ENCODE assay signal across 8 cellular contexts in the genomic region with DNA sequence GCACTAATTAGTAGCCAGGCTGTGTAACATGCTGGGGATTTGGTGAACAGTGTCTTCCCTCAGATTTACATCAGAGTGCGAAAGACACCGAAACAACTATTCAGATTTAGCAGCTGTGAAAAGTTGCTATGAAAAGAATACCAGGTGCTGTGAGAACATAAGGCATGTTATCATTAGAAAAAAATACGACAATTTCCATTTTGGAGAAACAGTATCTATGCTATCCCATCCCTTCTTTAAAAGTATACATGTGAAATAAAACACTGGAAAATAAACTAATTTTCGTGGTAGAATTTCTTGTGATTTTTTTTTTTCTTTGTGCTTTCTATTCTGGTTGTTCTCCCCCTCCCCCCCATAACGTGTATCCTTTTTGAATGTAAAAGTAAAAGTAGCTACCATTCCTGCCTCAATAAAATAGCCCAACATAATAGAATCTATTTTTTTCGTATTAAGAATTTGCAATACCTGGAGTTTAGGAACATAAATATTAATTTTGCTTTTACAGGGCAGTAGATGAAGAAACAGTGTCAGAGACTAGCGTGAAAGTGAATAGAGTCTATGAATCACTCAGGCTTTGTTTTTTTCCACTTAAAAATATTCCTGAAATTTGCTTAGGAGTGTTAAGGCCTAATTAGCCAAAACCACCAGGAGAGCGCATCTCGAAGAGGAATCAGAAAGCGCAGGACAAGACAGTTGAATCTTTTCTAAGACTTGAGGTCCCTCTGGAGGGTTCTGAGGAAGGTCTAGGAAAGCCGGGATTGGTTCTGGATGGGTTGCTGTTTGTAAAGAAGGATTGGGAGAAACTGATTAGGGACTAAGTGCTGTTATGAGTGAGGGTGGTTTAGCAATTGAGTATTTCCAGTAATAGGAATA. TPM values are rescaled to one million over a fixed set of nuclear protein-coding genes. Genes with fewer than 3 reads are reported as not detected.
DNase-seq lines count a peak whose midpoint lies in the region; ATAC-seq and TF ChIP-seq lines count a peak whose summit lies in the region.

No MANE protein-coding gene starts in this region.

- H3K36me3 ChIP-seq in liver (ENCODE audit: control insufficient read depth in 4 of 4, insufficient read depth in 3 of 4, low read depth in 1 of 4, low read length in 3 of 4) (peaks cover 0 to 9% (median 4%) of the 10 kb centered on the region in 4 donors), upper lobe of right lung (peaks cover 7% of the 10 kb centered on the region)

- H3K27ac ChIP-seq in liver (ENCODE audit: low read depth in 1 of 2, low read length in 2 of 2) (peak overlapping the region; percentile 91 to 92), upper lobe of right lung (peak overlapping the region; percentile 87)

- H3K4me1 Mint-ChIP-seq in activated naive CD8-positive, alpha-beta T cell treated with anti-CD3 and anti-CD28 coated beads for 36 hours, result peaks cover 58% of the 10 kb centered on the region

- peaks cover 20% of the 10 kb centered on the region for H3K36me3 Mint-ChIP-seq in activated naive CD8-positive, alpha-beta T cell treated with anti-CD3 and anti-CD28 coated beads for 36 hours

- DNase-seq in GM12865 (ENCODE audit: low read depth) (no peak), upper lobe of right lung (no peak), NCI-H1694 treated with DMSO at 0.1 percent for 48 hours (lab: John Stamatoyannopoulos, UW) (no peak)
- no peak for DNase-seq in activated naive CD8-positive, alpha-beta T cell treated with anti-CD3 and anti-CD28 coated beads for 36 hours

- peak overlapping the region; percentile 95 for H3K4me3 Mint-ChIP-seq in activated naive CD8-positive, alpha-beta T cell treated with anti-CD3 and anti-CD28 coated beads for 36 hours

- ATAC-seq in HG03095 (IDR thresholded peaks at IDR 0.05; ENCODE audit: unreplicated experiment) (peak; percentile 34), upper lobe of right lung (no peak), GM18868 (IDR thresholded peaks at IDR 0.05; ENCODE audit: unreplicated experiment) (no peak), HG03039 (IDR thresholded peaks at IDR 0.05; ENCODE audit: unreplicated experiment) (no peak)

- H3K27me3 Mint-ChIP-seq in activated naive CD8-positive, alpha-beta T cell treated with anti-CD3 and anti-CD28 coated beads for 36 hours, result no peaks in the 10 kb centered on the region

- H3K9me3 Mint-ChIP-seq in activated naive CD8-positive, alpha-beta T cell treated with anti-CD3 and anti-CD28 coated beads for 36 hours, result no peaks in the 10 kb centered on the region

- H3K27ac Mint-ChIP-seq in activated naive CD8-positive, alpha-beta T cell treated with anti-CD3 and anti-CD28 coated beads for 36 hours, result peak overlapping the region; percentile 92

- H3K4me1 ChIP-seq in liver (ENCODE audit: control insufficient read depth in 4 of 4, insufficient read depth in 4 of 4, low read length in 3 of 4) (peaks cover 5 to 19% (median 12%) of the 10 kb centered on the region in 4 donors), upper lobe of right lung (peaks cover 30% of the 10 kb centered on the region)

- no peak for TF ChIP-seq CTCF in GM12865 (IDR thresholded peaks at IDR 0.05; ENCODE audit: insufficient read depth, low read depth, low read length, missing control alignments)
- TF ChIP-seq CTCF in liver (IDR thresholded peaks at IDR 0.05; ENCODE audit: low read depth, low read length, missing input control), result no peak
- no peak for TF ChIP-seq CTCF in upper lobe of right lung (IDR thresholded peaks at IDR 0.05)

- no peak for TF ChIP-seq RAD21 in liver (IDR thresholded peaks at IDR 0.05)

- intact Hi-C loops in upper lobe of right lung (cut with DNase I), result no loop called here

- no peaks in the 10 kb centered on the region for H3K9me3 ChIP-seq in liver (ENCODE audit: control insufficient read depth in 4 of 4, low read length in 3 of 4)
- no peaks in the 10 kb centered on the region for H3K9me3 ChIP-seq in upper lobe of right lung

- H3K9ac ChIP-seq in liver (ENCODE audit: low read depth in 1 of 2, low read length in 2 of 2), result peak overlapping the region; percentile 83 to 95

- H3K27me3 ChIP-seq in liver (ENCODE audit: control insufficient read depth in 4 of 4, insufficient read depth in 4 of 4, low read length in 3 of 4) (no peaks in the 10 kb centered on the region), upper lobe of right lung (no peaks in the 10 kb centered on the region)

- H3K4me3 ChIP-seq in GM12865 (ENCODE audit: low read depth, low read length) (peak overlapping the region; percentile 74), liver (ENCODE audit: low read depth in 1 of 3, low read length in 3 of 3) (peak overlapping the region; percentile 60 to 97 (median 92)), upper lobe of right lung (peak overlapping the region; percentile 91)

- 42% methylated on average over 11 of the region's 11 CpGs for WGBS in liver

TF ChIP-seq in liver, 16 proteins besides CTCF, POLR2A, EP300 and RAD21:
- no peak for TF ChIP-seq TAF1 (conservative IDR thresholded peaks at IDR 0.05)
- peak; percentile 1 for TF ChIP-seq FOXA2 (IDR thresholded peaks at IDR 0.05)

RNA-seq across cellular contexts. Expression of a gene that starts 0.8 kb away (rescaled TPM):
- 10 to 100 TPM; 42.2 to 43.7 TPM for total RNA-seq in activated naive CD8-positive, alpha-beta T cell treated with anti-CD3 and anti-CD28 coated beads for 36 hours
- total RNA-seq in liver (10 to 100 TPM; 18.2 to 21.8 TPM), upper lobe of right lung (49.2 TPM)
- 10 to 100 TPM in 1 of 2 donors, 1 to 10 TPM in 1; 7.1 to 17.0 TPM for polyA plus RNA-seq in liver

RNA-seq across cellular contexts. Expression of a gene that starts 2.0 kb away (rescaled TPM):
- 100 to 1,000 TPM; 102 to 105 TPM for total RNA-seq in activated naive CD8-positive, alpha-beta T cell treated with anti-CD3 and anti-CD28 coated beads for 36 hours
- 10 to 100 TPM in 1 of 2 donors, under 1 TPM in 1; 0.75 to 84.0 TPM for total RNA-seq in liver
- 1 to 10 TPM; 5.5 to 5.6 TPM for polyA plus RNA-seq in liver
- total RNA-seq in upper lobe of right lung, result 5.6 TPM

RNA-seq across cellular contexts. Expression of a gene that starts 19.8 kb away (rescaled TPM):
- under 1 TPM; 0.48 to 0.68 TPM for total RNA-seq in activated naive CD8-positive, alpha-beta T cell treated with anti-CD3 and anti-CD28 coated beads for 36 hours
- total RNA-seq in liver (1 to 10 TPM; 2.0 to 2.9 TPM), upper lobe of right lung (2.8 TPM)
- under 1 TPM; 0.57 to 0.60 TPM for polyA plus RNA-seq in liver

RNA-seq across cellular contexts. Expression of a gene that starts 49.3 kb away (rescaled TPM):
- total RNA-seq in activated naive CD8-positive, alpha-beta T cell treated with anti-CD3 and anti-CD28 coated beads for 36 hours, result not detected
- total RNA-seq in liver (under 1 TPM; 0.17 to 0.37 TPM), upper lobe of right lung (2.2 TPM)
- under 1 TPM; 0.18 to 0.28 TPM for polyA plus RNA-seq in liver
